8 cellular contexts compared by ENCODE assay signal in the genomic region with DNA sequence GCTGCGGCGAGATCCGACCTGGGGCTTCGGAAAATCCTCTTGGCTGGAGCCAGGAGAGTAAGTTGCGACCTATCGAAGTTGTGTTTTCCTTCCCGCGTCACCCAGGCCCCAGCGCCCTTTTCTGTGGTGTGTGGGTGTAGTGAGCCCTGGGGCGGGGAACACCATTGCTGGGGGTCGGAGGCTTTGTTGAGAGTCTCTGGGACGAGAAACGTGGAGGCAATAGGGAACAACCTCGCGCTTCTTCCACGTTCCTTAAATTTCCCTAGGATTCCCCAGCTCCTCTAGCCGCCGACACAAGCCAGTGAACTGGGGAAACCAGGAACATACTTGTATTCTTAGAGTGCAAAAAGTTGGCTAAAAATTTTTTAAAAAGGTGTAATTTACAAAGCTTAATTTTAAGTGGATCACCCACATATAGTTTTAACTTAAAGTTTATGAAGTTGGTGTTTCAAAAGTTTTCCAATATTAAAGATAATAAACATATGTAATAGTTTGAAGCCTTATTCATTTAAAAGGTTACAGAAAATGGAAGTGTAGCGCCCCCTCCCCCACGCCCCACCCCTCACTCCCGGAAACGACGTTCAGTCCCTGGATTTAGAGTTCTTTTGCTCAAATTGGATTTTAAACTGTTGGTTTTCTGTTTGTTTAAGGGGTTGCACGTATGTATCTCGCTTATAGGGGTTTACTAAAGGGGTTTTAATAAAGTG. TPM values are rescaled to one million over a fixed set of nuclear protein-coding genes. Genes with fewer than 3 reads are reported as not detected.
DNase-seq lines count a peak whose midpoint lies in the region; ATAC-seq and TF ChIP-seq lines count a peak whose summit lies in the region.

No MANE protein-coding gene starts in this region.

- CTCF ChIA-PET in T-cell (lab: Charles Lee), result no interaction called here

- H3K9me3 ChIP-seq in left ventricle myocardium inferior (replicated peaks) (no peaks in the 10 kb centered on the region), skeletal muscle satellite cell (replicated peaks; ENCODE audit: low read length) (no peaks in the 10 kb centered on the region)

- ATAC-seq in GM18505 (IDR thresholded peaks at IDR 0.05; ENCODE audit: unreplicated experiment) (peak; percentile 20), HG02759 (IDR thresholded peaks at IDR 0.05; ENCODE audit: unreplicated experiment) (peak; percentile 23), T-cell (replicated peaks in 1 of 4) (peak in 1 of 4 experiments; percentile 38), HG03108 (IDR thresholded peaks at IDR 0.05; ENCODE audit: unreplicated experiment) (no peak), esophagus mucosa (no peak)

- POLR2A ChIA-PET in T-cell (lab: Charles Lee), result no interaction called here

- H3K27me3 Mint-ChIP-seq in T-cell, result peaks cover 32 to 35% of the 10 kb centered on the region in 2 donors

- DNase-seq in T-cell (peak in 1 of 34 experiments; percentile 3), left ventricle myocardium inferior (no peak), HPDE6-E6E7 (ENCODE audit: extremely low spot score) (no peak)

- H3K4me1 ChIP-seq in left ventricle myocardium inferior (peaks cover 30% of the 10 kb centered on the region), skeletal muscle satellite cell (ENCODE audit: control insufficient read depth, insufficient read depth, low read length) (peaks cover 3% of the 10 kb centered on the region)

- H3K9ac ChIP-seq in skeletal muscle satellite cell (ENCODE audit: low read depth, low read length), result no peak overlapping the region

- H3K36me3 ChIP-seq in left ventricle myocardium inferior (no peaks in the 10 kb centered on the region), skeletal muscle satellite cell (ENCODE audit: insufficient read depth, low read length) (no peaks in the 10 kb centered on the region)

- intact Hi-C loops in left ventricle myocardium inferior (cut with micrococcal nuclease), result no loop called here

- peak overlapping the region; percentile 79 for H3K4me2 ChIP-seq in skeletal muscle satellite cell (ENCODE audit: low read length)

- no peaks in the 10 kb centered on the region for H3K36me3 Mint-ChIP-seq in T-cell

- H3K27ac Mint-ChIP-seq in T-cell, result no peak overlapping the region

- H3K27me3 ChIP-seq in left ventricle myocardium inferior (ENCODE audit: low read depth), result peaks cover 17% of the 10 kb centered on the region
- peaks cover 12% of the 10 kb centered on the region for H3K27me3 ChIP-seq in skeletal muscle satellite cell (ENCODE audit: control insufficient read depth, insufficient read depth, low read length)

- peak overlapping the region; percentile 82 for H3K27ac ChIP-seq in left ventricle myocardium inferior (replicated peaks)

- no peaks in the 10 kb centered on the region for H3K9me3 Mint-ChIP-seq in T-cell

- peaks cover 0 to 9% (median 5%) of the 10 kb centered on the region in 3 donors for H3K4me1 Mint-ChIP-seq in T-cell

- no peak for TF ChIP-seq CTCF in left ventricle myocardium inferior (IDR thresholded peaks at IDR 0.05; ENCODE audit: borderline replicate concordance)

- no peak for TF ChIP-seq POLR2A in GM18505 (IDR thresholded peaks at IDR 0.05; ENCODE audit: borderline replicate concordance, extremely low read depth, insufficient read depth, insufficient read length)

- H3K4me3 ChIP-seq in left ventricle myocardium inferior (peak overlapping the region; percentile 80), skeletal muscle satellite cell (ENCODE audit: low read length) (peak overlapping the region; percentile 63)

- H3K4me3 Mint-ChIP-seq in T-cell, result peak overlapping the region; percentile 68 to 75 (median 68)

RNA-seq across cellular contexts. Expression of a gene that starts 0.6 kb away (rescaled TPM):
- total RNA-seq in T-cell, result under 1 TPM; 0.07 to 0.83 (median 0.53) TPM
- total RNA-seq in left ventricle myocardium inferior, result 42.6 TPM
- total RNA-seq in skeletal muscle satellite cell (2012; rRNA removed), result 10.4 and 12.7 TPM in 2 replicates
- 22.4 TPM for total RNA-seq in esophagus mucosa

RNA-seq across cellular contexts. Expression of a gene that starts 51.1 kb away (rescaled TPM):
- total RNA-seq in T-cell (not detected), left ventricle myocardium inferior (not detected), esophagus mucosa (775 TPM)
- total RNA-seq in skeletal muscle satellite cell (2012; rRNA removed), result under 0.01 TPM in 1 of 2 replicates, not detected in the other

Comparison
In these comparisons a context has a peak if more than half of its experiments do, and no peak if none do; other contexts are left out.
1. ATAC-seq: peak in GM18505 (single experiment) and HG02759 (single experiment); none in HG03108 (single experiment) and esophagus mucosa (single experiment).
2. RNA of a gene that starts 0.6 kb away (total RNA-seq): 42.6 TPM in left ventricle myocardium inferior (single experiment) and 22.4 TPM in esophagus mucosa (single experiment); 0.07 to 0.83 TPM in T-cell; every median in the first group is over 10 times any median in the second.
3. RNA of a gene that starts 51.1 kb away (total RNA-seq): 775 TPM in esophagus mucosa (single experiment); not detected in T-cell and not detected in left ventricle myocardium inferior (single experiment); every median in the first group is over 100 times any median in the second.